9 cellular contexts compared by ENCODE assay signal in genomic region chr14:95480109-95480886, GRCh38. TPM values are rescaled to one million over a fixed set of nuclear protein-coding genes. Genes with fewer than 3 reads are reported as not detected.
A peak's percentile ranks its signal among the peaks of the same experiment; 100 is the strongest.
DNase-seq lines count a peak whose midpoint lies in the region; ATAC-seq and TF ChIP-seq lines count a peak whose summit lies in the region.
"Had no signal": no experiment of that assay in that cellular context is flagged by ENCODE, and none has a peak within 500 bp of the region (broad histone marks: within the 10 kb centered on the region; RNA-seq: fewer than 3 reads in every experiment).

No MANE protein-coding gene starts in this region.

- H3K4me3 ChIP-seq in upper lobe of right lung: no peak overlapping the region

- no peak overlapping the region for H3K27ac ChIP-seq in upper lobe of right lung
- H3K27ac ChIP-seq: VCaP had no signal

- DNase-seq in AG09319 (ENCODE audit: extremely low read depth, low read depth) (peak; percentile 48), left lobe of liver (ENCODE audit: low spot score) (no peak), upper lobe of right lung (no peak), NCI-H345 (lab: John Stamatoyannopoulos, UW) (no peak)
- peak; percentile 75 to 79 for DNase-seq in activated T-cell treated with anti-CD3 and anti-CD28 coated beads, Interleukin-2, amount 50 U/mL, for 48 hours

- H3K36me3 ChIP-seq in upper lobe of right lung: no peaks in the 10 kb centered on the region

- H3K27me3 ChIP-seq in upper lobe of right lung: no peaks in the 10 kb centered on the region

- ATAC-seq in HG02571 (IDR thresholded peaks at IDR 0.05; ENCODE audit: unreplicated experiment) (peak; percentile 48), left lobe of liver (peak; percentile 31), upper lobe of right lung (peak; percentile 53), GM19397 (IDR thresholded peaks at IDR 0.05; ENCODE audit: unreplicated experiment) (no peak), HG03135 (IDR thresholded peaks at IDR 0.05; ENCODE audit: unreplicated experiment) (no peak)

- intact Hi-C loops in upper lobe of right lung (cut with DNase I): no loop called here

- no peak for TF ChIP-seq CTCF in AG09319 (IDR thresholded peaks at IDR 0.05; ENCODE audit: low read depth, low read length)
- TF ChIP-seq CTCF in upper lobe of right lung (IDR thresholded peaks at IDR 0.05): no peak

- H3K9me3 ChIP-seq in upper lobe of right lung: no peaks in the 10 kb centered on the region

- peaks cover 12% of the 10 kb centered on the region for H3K4me1 ChIP-seq in upper lobe of right lung

RNA-seq across cellular contexts. Expression of gene SYNE3, which starts 36.2 kb away (rescaled TPM):
- total RNA-seq in left lobe of liver: 13.6 TPM
- total RNA-seq in upper lobe of right lung: 19.3 TPM

RNA-seq across cellular contexts. Expression of gene GLRX5, which starts 54.6 kb away (rescaled TPM):
- total RNA-seq in left lobe of liver (31.4 TPM), upper lobe of right lung (27.2 TPM)

Comparison
In these comparisons a context has a peak if more than half of its experiments do, and no peak if none do; other contexts are left out.
1. DNase-seq: peak in AG09319 (single experiment) and activated T-cell treated with anti-CD3 and anti-CD28 coated beads, Interleukin-2, amount 50 U/mL, for 48 hours (2 of 2); none in left lobe of liver (single experiment), upper lobe of right lung (single experiment) and NCI-H345 (single experiment).
2. ATAC-seq: peak in HG02571 (single experiment), left lobe of liver (single experiment) and upper lobe of right lung (single experiment); none in GM19397 (single experiment) and HG03135 (single experiment).